Comparison of ENCODE assay signal across 21 cellular contexts in the genomic region with DNA sequence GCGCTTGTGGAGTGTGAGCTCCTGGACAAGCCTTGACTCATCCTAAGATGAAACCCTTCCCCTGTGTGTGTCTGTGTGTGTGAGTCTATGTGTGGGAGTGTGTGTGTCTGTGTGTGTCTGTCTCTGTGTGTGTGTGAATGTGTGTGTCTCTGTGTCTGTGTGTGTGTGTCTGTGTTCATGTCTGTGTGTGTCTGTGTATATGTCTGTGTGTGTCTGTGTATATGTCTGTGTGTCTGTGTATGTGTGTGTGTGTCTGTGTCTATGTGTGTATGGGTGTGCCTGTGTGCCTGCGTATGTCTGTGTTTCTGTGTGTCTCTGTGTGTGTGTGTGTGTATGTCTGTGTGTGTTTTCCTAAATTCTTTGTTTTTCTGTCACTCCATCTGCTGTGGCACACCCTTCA. TPM values are rescaled to one million over a fixed set of nuclear protein-coding genes. Genes with fewer than 3 reads are reported as not detected.
DNase-seq lines count a peak whose midpoint lies in the region; ATAC-seq and TF ChIP-seq lines count a peak whose summit lies in the region.
"Had no signal": no experiment of that assay in that cellular context is flagged by ENCODE, and none has a peak within 500 bp of the region (broad histone marks: within the 10 kb centered on the region; RNA-seq: fewer than 3 reads in every experiment).

No MANE protein-coding gene starts in this region.

- CTCF ChIA-PET in HEK293T (lab: Yijun Ruan, JAX) = interaction anchor here (0.8 kb wide), 1 partner anchor 40 kb away, joined by 3 read pairs; no protein-coding TSS in a partner anchor

- H3K4me3 ChIP-seq in BLaER1 = no peak overlapping the region
- H3K4me3 ChIP-seq in endodermal cell (ENCODE audit: low read length) = no peak overlapping the region
- H3K4me3 ChIP-seq: GM23338, SK-N-MC had no signal

- H3K4me1 Mint-ChIP-seq in endodermal cell = peaks cover 8% of the 10 kb centered on the region
- H3K4me1 Mint-ChIP-seq in nephron = peaks cover 55% of the 10 kb centered on the region
- H3K4me1 Mint-ChIP-seq: CD4-positive, alpha-beta memory T cell; IgD-negative memory B cell had no signal

- DNase-seq in HEK293T (ENCODE audit: extremely low spot score) (no peak), endodermal cell (no peak), cortex of kidney (lab: John Stamatoyannopoulos, UW) (no peak), islet precursor cell (no peak), omental fat pad (ENCODE audit: low spot score) (no peak)
- DNase-seq: BE2C; Calu3; CD4-positive, alpha-beta memory T cell; EL; NCI-H1092 treated with DMSO at 0.1 percent for 48 hours; NCI-H146; NCI-H2029 treated with DMSO at 0.1 percent for 48 hours; NCI-H446 treated with DMSO at 0.1 percent for 48 hours; NCI-H748 treated with DMSO at 0.1 percent for 48 hours; SHP77 had no signal

- H3K4me3 Mint-ChIP-seq in endodermal cell (no peak overlapping the region), nephron (peak overlapping the region in 2 of 3 experiments; percentile 21 to 24)
- H3K4me3 Mint-ChIP-seq: CD4-positive, alpha-beta memory T cell; GM23338; IgD-negative memory B cell had no signal

- peaks cover 9% of the 10 kb centered on the region for H3K9me3 Mint-ChIP-seq in endodermal cell
- H3K9me3 Mint-ChIP-seq in nephron = peaks cover 12% of the 10 kb centered on the region
- H3K9me3 Mint-ChIP-seq: CD4-positive, alpha-beta memory T cell had no signal

- H3K4me1 ChIP-seq in BLaER1 (peaks cover 87% of the 10 kb centered on the region), endodermal cell (ENCODE audit: control insufficient read depth, insufficient read depth, low read length) (no peaks in the 10 kb centered on the region)

- H3K27me3 Mint-ChIP-seq in endodermal cell (ENCODE audit: insufficient read depth) = peaks cover 3% of the 10 kb centered on the region
- peaks cover 5% of the 10 kb centered on the region for H3K27me3 Mint-ChIP-seq in nephron (ENCODE audit: low read depth)

- H3K36me3 ChIP-seq in BLaER1 (no peaks in the 10 kb centered on the region; the same call in 1 of the 2 replicates), endodermal cell (ENCODE audit: control insufficient read depth, insufficient read depth, low read length) (no peaks in the 10 kb centered on the region)
- H3K36me3 ChIP-seq: BE2C had no signal

- H3K9ac ChIP-seq in BLaER1 = no peak overlapping the region
- H3K9ac ChIP-seq in endodermal cell (ENCODE audit: extremely low read depth, low read length, poor library complexity, severe bottlenecking) = no peak overlapping the region

- no peaks in the 10 kb centered on the region for H4K20me1 ChIP-seq in BLaER1

- ATAC-seq in HG03457 (IDR thresholded peaks at IDR 0.05; ENCODE audit: unreplicated experiment) (no peak), omental fat pad (ENCODE audit: low FRiP score) (no peak)
- ATAC-seq: GM23338 had no signal

- H3K27me3 ChIP-seq in BLaER1 = no peaks in the 10 kb centered on the region
- no peaks in the 10 kb centered on the region for H3K27me3 ChIP-seq in endodermal cell (ENCODE audit: control insufficient read depth, insufficient read depth, low read length, poor library complexity, severe bottlenecking)
- H3K27me3 ChIP-seq: BE2C had no signal

- peak overlapping the region; percentile 79; the same call in 1 of the 2 replicates for H3K27ac ChIP-seq in BLaER1
- no peak overlapping the region for H3K27ac ChIP-seq in endodermal cell (ENCODE audit: low read depth, low read length)
- H3K27ac ChIP-seq: SK-N-MC had no signal

- POLR2A ChIA-PET in HEK293T (lab: Yijun Ruan, JAX) = interaction anchor here (1.1 kb wide), 1 partner anchor 176 kb away, joined by 3 read pairs; no protein-coding TSS in a partner anchor

- 95% methylated on average over 1 of the region's 2 CpGs; no CpG with 5 or more reads in 1 of the 2 experiments for WGBS in endodermal cell (ENCODE audit: insufficient coverage in 1 of 2, insufficient read length in 1 of 2), 2 experiments

- H3K27ac Mint-ChIP-seq in endodermal cell (peak overlapping the region; percentile 17), nephron (peak overlapping the region; percentile 56 to 82 (median 78))
- H3K27ac Mint-ChIP-seq: GM23338, IgD-negative memory B cell had no signal

- H3K9me3 ChIP-seq in BLaER1 (peaks cover 19% of the 10 kb centered on the region), endodermal cell (ENCODE audit: control insufficient read depth, low read length) (no peaks in the 10 kb centered on the region)
- H3K9me3 ChIP-seq: BE2C had no signal

- TF ChIP-seq CTCF in endodermal cell (conservative IDR thresholded peaks at IDR 0.05) (no peak), nephron (IDR thresholded peaks at IDR 0.05; ENCODE audit: unreplicated experiment in 3 of 3) (no peak), omental fat pad (IDR thresholded peaks at IDR 0.05) (no peak)

- H3K36me3 Mint-ChIP-seq in endodermal cell (ENCODE audit: low read depth) (no peaks in the 10 kb centered on the region), nephron (ENCODE audit: low read depth) (peaks cover 4% of the 10 kb centered on the region)
- H3K36me3 Mint-ChIP-seq: CD4-positive, alpha-beta memory T cell had no signal

- H3K4me2 ChIP-seq in BLaER1 = peak overlapping the region; percentile 90
- H3K4me2 ChIP-seq: GM23338 had no signal

TF ChIP-seq in HEK293T, 16 proteins besides CTCF, POLR2A, EP300 and RAD21:
- TF ChIP-seq TARDBP (IDR thresholded peaks at IDR 0.05) (0 out of 2 replicates have a peak, but pooled peaks have one; percentile 48), ELF4 (IDR thresholded peaks at IDR 0.05) (no peak)

RNA-seq across cellular contexts. Expression of a gene that starts 48.7 kb away (rescaled TPM):
- total RNA-seq in endodermal cell = 10 to 100 TPM; 13.5 to 14.5 TPM
- 10.2 TPM for polyA plus RNA-seq in endodermal cell (2013, experiment 1 of 2)
- polyA plus RNA-seq in endodermal cell (2013, experiment 2 of 2) = 9.9 TPM
- 10 to 100 TPM; 15.7 to 64.2 (median 28.1) TPM for total RNA-seq in omental fat pad
